ENCODE assay signal across 15 cellular contexts in the genomic region with DNA sequence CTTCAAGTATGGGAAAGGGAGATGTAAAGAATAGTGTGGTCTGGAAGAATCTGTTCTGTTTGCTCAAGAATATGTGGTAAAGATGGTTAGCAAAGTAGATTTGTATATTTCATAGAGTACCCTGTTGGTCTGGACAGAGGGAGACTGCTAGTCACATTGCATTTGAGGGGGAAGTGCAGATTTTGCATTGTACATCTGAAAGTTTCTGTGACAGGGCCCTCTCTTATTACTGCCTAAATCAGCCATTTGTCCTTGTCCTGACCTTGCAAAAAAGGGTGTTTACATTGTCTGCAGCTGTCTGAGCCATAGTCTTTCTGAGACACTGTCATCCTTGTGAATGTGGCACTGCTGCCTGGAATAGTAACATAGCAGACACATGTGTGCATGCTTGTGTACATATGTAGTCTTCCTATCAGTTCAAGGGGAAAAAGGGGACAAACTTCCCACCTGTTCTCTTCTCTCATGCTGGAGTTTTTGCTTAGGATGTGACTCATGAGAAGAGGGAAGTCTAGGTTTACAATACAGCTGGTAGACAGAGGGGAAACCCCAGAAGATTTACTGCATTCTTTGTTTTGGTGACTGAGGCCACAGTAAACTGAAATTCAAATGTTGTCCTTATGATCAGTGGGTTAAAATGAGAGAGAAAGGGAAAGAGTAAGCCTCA.
DNase-seq lines count a peak whose midpoint lies in the region; ATAC-seq, FAIRE-seq and TF ChIP-seq lines count a peak whose summit lies in the region.
"Had no signal": no experiment of that assay in that cellular context is flagged by ENCODE, and none has a peak within 500 bp of the region (broad histone marks: within the 10 kb centered on the region; RNA-seq: fewer than 3 reads in every experiment).

No MANE protein-coding gene starts in this region.

- peak; percentile 59 for FAIRE-seq in endothelial cell of umbilical vein (lab: Jason Lieb, UNC)

- POLR2A ChIA-PET in endothelial cell of umbilical vein (lab: Charles Lee) = no interaction called here

- TF ChIP-seq CTCF in cardiac muscle cell (IDR thresholded peaks at IDR 0.05; ENCODE audit: low read depth, low read length) (no peak), KMS-11 (conservative IDR thresholded peaks at IDR 0.05; ENCODE audit: low read depth, low read length) (no peak), endothelial cell of umbilical vein (IDR thresholded peaks at IDR 0.05; ENCODE audit: extremely low read depth in 1 of 2, insufficient read depth in 1 of 2, low read depth in 1 of 2, low read length in 2 of 2) (no peak)

- no peaks in the 10 kb centered on the region for H3K9me3 ChIP-seq in cardiac muscle cell (ENCODE audit: low read depth)
- H3K9me3 ChIP-seq in endothelial cell of umbilical vein (replicated peaks; ENCODE audit: control insufficient read depth, insufficient read depth, low read length) = no peaks in the 10 kb centered on the region
- H3K9me3 ChIP-seq: heart right ventricle, right lobe of liver, thoracic aorta had no signal

- no TSS peak for BruUV-seq in endothelial cell of umbilical vein (replicated peaks; lab: Mats Ljungman, UMichigan)

- no peaks in the 10 kb centered on the region for H3K79me2 ChIP-seq in KMS-11 (ENCODE audit: insufficient read depth, low read depth)
- H3K79me2 ChIP-seq in endothelial cell of umbilical vein (ENCODE audit: control insufficient read depth, insufficient read depth, low read length) = no peaks in the 10 kb centered on the region

- no peak for ATAC-seq in left ventricle myocardium superior
- no peak for ATAC-seq in HG03045 (IDR thresholded peaks at IDR 0.05; ENCODE audit: unreplicated experiment)
- ATAC-seq: effector memory CD8-positive, alpha-beta T cell; heart right ventricle had no signal

- H3K9me1 ChIP-seq in endothelial cell of umbilical vein (replicated peaks; ENCODE audit: control insufficient read depth, extremely low read depth, insufficient read depth, low read length) = no peaks in the 10 kb centered on the region

- CTCF ChIA-PET in endothelial cell of umbilical vein (lab: Charles Lee) = no interaction called here

- intact Hi-C loops in left ventricle myocardium superior (cut with micrococcal nuclease) = no loop called here
- intact Hi-C loops in endothelial cell of umbilical vein (cut with micrococcal nuclease) = loop anchor here (1.0 kb wide), 1 partner anchor 10 kb away; no protein-coding TSS in a partner anchor

- H3K4me3 ChIP-seq in cardiac muscle cell (no peak overlapping the region), KMS-11 (IDR thresholded peaks at IDR 0.05; ENCODE audit: insufficient read depth, low read depth, low read length) (no peak overlapping the region), endothelial cell of umbilical vein (replicated peaks in 1 of 3; ENCODE audit: insufficient read depth in 1 of 3, low read depth in 1 of 3, low read length in 3 of 3) (no peak overlapping the region)
- H3K4me3 ChIP-seq: heart right ventricle, right lobe of liver, thoracic aorta had no signal

- peak overlapping the region; percentile 66 for H2AFZ ChIP-seq in KMS-11 (ENCODE audit: low read depth)
- no peak overlapping the region for H2AFZ ChIP-seq in endothelial cell of umbilical vein (ENCODE audit: low read depth, low read length)

- H3K4me1 ChIP-seq in cardiac muscle cell (ENCODE audit: low read depth) (peaks cover 14% of the 10 kb centered on the region), KMS-11 (ENCODE audit: low read depth, poor library complexity, severe bottlenecking) (peaks cover 40% of the 10 kb centered on the region), endothelial cell of umbilical vein (ENCODE audit: control insufficient read depth, extremely low read depth, insufficient read depth, low read length) (peaks cover 28% of the 10 kb centered on the region)
- H3K4me1 ChIP-seq: heart right ventricle, right lobe of liver had no signal

- H3K4me2 ChIP-seq in KMS-11 (peak overlapping the region; percentile 64), endothelial cell of umbilical vein (ENCODE audit: insufficient read depth, low read length) (peak overlapping the region; percentile 42)

- H3K9ac ChIP-seq in KMS-11 (peak overlapping the region; percentile 35; the same call in 1 of the 2 replicates), endothelial cell of umbilical vein (replicated peaks; ENCODE audit: extremely low read depth, insufficient read depth, low read length) (peak overlapping the region; percentile 45)

- H3K27me3 ChIP-seq in cardiac muscle cell (no peaks in the 10 kb centered on the region), KMS-11 (ENCODE audit: insufficient read depth, low read depth) (no peaks in the 10 kb centered on the region), endothelial cell of umbilical vein (ENCODE audit: control insufficient read depth in 2 of 2, insufficient read depth in 2 of 2, low read length in 2 of 2) (no peaks in the 10 kb centered on the region)
- H3K27me3 ChIP-seq: heart right ventricle, right lobe of liver had no signal

- dilution Hi-C loops in endothelial cell of umbilical vein (cut with MboI; ENCODE audit: extremely low pct_ligation_motif_present, low sequenced_read_pairs) = no loop called here

- peak overlapping the region; percentile 37 for H3K27ac ChIP-seq in cardiac muscle cell
- H3K27ac ChIP-seq in KMS-11 = peak overlapping the region; percentile 82
- peak overlapping the region; percentile 86 for H3K27ac ChIP-seq in endothelial cell of umbilical vein (ENCODE audit: insufficient read depth, low read depth, low read length)
- H3K27ac ChIP-seq: heart right ventricle, right lobe of liver, thoracic aorta had no signal

- H3K36me3 ChIP-seq in cardiac muscle cell (no peaks in the 10 kb centered on the region), KMS-11 (ENCODE audit: insufficient read depth) (no peaks in the 10 kb centered on the region), endothelial cell of umbilical vein (ENCODE audit: control insufficient read depth in 2 of 2, extremely low read depth in 1 of 2, insufficient read depth in 2 of 2, low read length in 2 of 2) (no peaks in the 10 kb centered on the region)
- H3K36me3 ChIP-seq: heart right ventricle, right lobe of liver, thoracic aorta had no signal

- DNase-seq in cardiac muscle cell (ENCODE audit: low read depth in 1 of 2, low spot score in 1 of 2) = no peak
- DNase-seq in left ventricle myocardium superior = no peak
- DNase-seq in endothelial cell of umbilical vein (ENCODE audit: low read depth, low spot score) = peak; percentile 93
- DNase-seq in NCI-H187 treated with DMSO at 0.1 percent for 48 hours (lab: John Stamatoyannopoulos, UW) = no peak
- no peak for DNase-seq in cerebellar cortex (ENCODE audit: low spot score)
- DNase-seq in NCI-H524 treated with DMSO at 0.1 percent for 48 hours (lab: John Stamatoyannopoulos, UW) = no peak
- DNase-seq: activated naive CD8-positive, alpha-beta T cell treated with anti-CD3 and anti-CD28 coated beads, Interleukin-2, amount 10 ng/mL, durations not matched to agents 7 days and 5 days; effector memory CD8-positive, alpha-beta T cell; heart right ventricle; MV-4-11; NK-92 treated with Interleukin-12 subunit alpha and Interleukin-12 subunit beta, amount 100 ng/mL, for 24 hours; right lobe of liver had no signal

- H4K20me1 ChIP-seq in KMS-11 (ENCODE audit: insufficient read depth) (no peaks in the 10 kb centered on the region), endothelial cell of umbilical vein (replicated peaks; ENCODE audit: control insufficient read depth, extremely low read depth, insufficient read depth, low read length) (no peaks in the 10 kb centered on the region)

- no peak for TF ChIP-seq POLR2A in endothelial cell of umbilical vein (IDR thresholded peaks at IDR 0.05; ENCODE audit: low read depth, low read length)

TF ChIP-seq in endothelial cell of umbilical vein, 7 proteins besides CTCF, POLR2A, EP300 and RAD21:
- TF ChIP-seq EZH2 (IDR thresholded peaks at IDR 0.05; ENCODE audit: borderline replicate concordance, low read depth, low read length, severe bottlenecking) = no peak
- TF ChIP-seq GATA2 (IDR thresholded peaks at IDR 0.05; ENCODE audit: insufficient read depth, insufficient read length, low read depth, low read length) = no peak
- peak; percentile 39 for TF ChIP-seq FOS (IDR thresholded peaks at IDR 0.05; ENCODE audit: borderline replicate concordance, insufficient read depth, low read length)
- peak; percentile 84 for TF ChIP-seq JUN (IDR thresholded peaks at IDR 0.05; ENCODE audit: borderline replicate concordance, insufficient read depth, insufficient read length, low read depth)
- TF ChIP-seq POLR2AphosphoS5 (IDR thresholded peaks at IDR 0.05; ENCODE audit: insufficient read depth, low read depth, low read length) = peak; percentile 63
